9 cellular contexts compared by ENCODE assay signal in genomic region chr6:27669278-27669797, GRCh38.
DNase-seq lines count a peak whose midpoint lies in the region; ATAC-seq, FAIRE-seq and TF ChIP-seq lines count a peak whose summit lies in the region.
"Had no signal": no experiment of that assay in that cellular context is flagged by ENCODE, and none has a peak within 500 bp of the region (broad histone marks: within the 10 kb centered on the region; RNA-seq: fewer than 3 reads in every experiment).

No MANE protein-coding gene starts in this region.

- H3F3A ChIP-seq in PC-3 (ENCODE audit: low read length, unreplicated experiment), result peaks cover 10% of the 10 kb centered on the region

- H3K4me2 ChIP-seq in PC-3 (ENCODE audit: low read length) (peak overlapping the region; percentile 82), endothelial cell of umbilical vein (ENCODE audit: insufficient read depth, low read length) (peak overlapping the region; percentile 15)

- H3K36me3 Mint-ChIP-seq in activated T-cell treated with anti-CD3 and anti-CD28 coated beads, Interleukin-2, amount 50 U/mL, for 72 hours (ENCODE audit: insufficient read depth in 2 of 2), result peaks cover 9 to 11% of the 10 kb centered on the region in 2 donors
- peaks cover 2% of the 10 kb centered on the region for H3K36me3 Mint-ChIP-seq in activated T-cell treated with anti-CD3 and anti-CD28 coated beads, Interleukin-2, amount 50 U/mL, for 4 hours (ENCODE audit: insufficient read depth)

- H3K27me3 Mint-ChIP-seq in activated T-cell treated with anti-CD3 and anti-CD28 coated beads, Interleukin-2, amount 50 U/mL, for 72 hours (ENCODE audit: low read depth), result peaks cover 86% of the 10 kb centered on the region
- H3K27me3 Mint-ChIP-seq in activated T-cell treated with anti-CD3 and anti-CD28 coated beads, Interleukin-2, amount 50 U/mL, for 4 hours (ENCODE audit: low read depth), result peaks cover 87% of the 10 kb centered on the region
- H3K27me3 Mint-ChIP-seq in stimulated activated naive CD8-positive, alpha-beta T cell treated with anti-CD3 and anti-CD28 coated beads, Interleukin-15, amount 100 ng/mL, for 72 hours, result peaks cover 92% of the 10 kb centered on the region

- H2AFZ ChIP-seq in PC-3 (ENCODE audit: low read length), result peak overlapping the region; percentile 82
- H2AFZ ChIP-seq in endothelial cell of umbilical vein (ENCODE audit: low read depth, low read length), result peak overlapping the region; percentile 17

- peak in 1 of 2 donors; percentile 48 for DNase-seq in activated T-cell treated with anti-CD3 and anti-CD28 coated beads, Interleukin-2, amount 50 U/mL, for 72 hours
- DNase-seq in activated T-cell treated with anti-CD3 and anti-CD28 coated beads, Interleukin-2, amount 50 U/mL, for 4 hours, result no peak
- DNase-seq in PC-3 (peak; percentile 56), endothelial cell of umbilical vein (ENCODE audit: low read depth, low spot score) (peak; percentile 21), RCC 7860 (ENCODE audit: low spot score) (no peak), ecto neural progenitor cell (ENCODE audit: low spot score) (no peak)
- peak in 1 of 2 donors; percentile 33 for DNase-seq in stimulated activated naive CD8-positive, alpha-beta T cell treated with anti-CD3 and anti-CD28 coated beads, Interleukin-15, amount 100 ng/mL, for 72 hours

- H3K27ac Mint-ChIP-seq in activated T-cell treated with anti-CD3 and anti-CD28 coated beads, Interleukin-2, amount 50 U/mL, for 72 hours, result peak overlapping the region; percentile 0
- H3K27ac Mint-ChIP-seq in stimulated activated naive CD8-positive, alpha-beta T cell treated with anti-CD3 and anti-CD28 coated beads, Interleukin-15, amount 100 ng/mL, for 72 hours, result no peak overlapping the region

- H3K4me3 ChIP-seq in PC-3 (ENCODE audit: low read length) (peak overlapping the region; percentile 71), endothelial cell of umbilical vein (replicated peaks in 1 of 3; ENCODE audit: insufficient read depth in 1 of 3, low read depth in 1 of 3, low read length in 3 of 3) (peak overlapping the region in 1 of 3 experiments; percentile 6)
- H3K4me3 ChIP-seq: lung had no signal

- peak overlapping the region; percentile 75 for H3K4me3 Mint-ChIP-seq in activated T-cell treated with anti-CD3 and anti-CD28 coated beads, Interleukin-2, amount 50 U/mL, for 72 hours
- no peak overlapping the region for H3K4me3 Mint-ChIP-seq in activated T-cell treated with anti-CD3 and anti-CD28 coated beads, Interleukin-2, amount 50 U/mL, for 4 hours
- H3K4me3 Mint-ChIP-seq in stimulated activated naive CD8-positive, alpha-beta T cell treated with anti-CD3 and anti-CD28 coated beads, Interleukin-15, amount 100 ng/mL, for 72 hours, result peak overlapping the region; percentile 72 to 79

- peak; percentile 49 for FAIRE-seq in endothelial cell of umbilical vein (lab: Jason Lieb, UNC)
- FAIRE-seq in RCC 7860 (lab: Jason Lieb, UNC), result no peak

- H3K36me3 ChIP-seq in PC-3 (ENCODE audit: low read depth, low read length) (no peaks in the 10 kb centered on the region), endothelial cell of umbilical vein (ENCODE audit: control insufficient read depth in 2 of 2, extremely low read depth in 1 of 2, insufficient read depth in 2 of 2, low read length in 2 of 2) (no peaks in the 10 kb centered on the region)

- H3K9me2 ChIP-seq in PC-3 (replicated peaks; ENCODE audit: low read length), result no peaks in the 10 kb centered on the region

- H3K27ac ChIP-seq in PC-3 (ENCODE audit: low read length), result no peak overlapping the region
- H3K27ac ChIP-seq in endothelial cell of umbilical vein (ENCODE audit: insufficient read depth, low read depth, low read length), result no peak overlapping the region

- H3K9me3 ChIP-seq in PC-3 (ENCODE audit: low read length) (no peaks in the 10 kb centered on the region), endothelial cell of umbilical vein (replicated peaks; ENCODE audit: control insufficient read depth, insufficient read depth, low read length) (no peaks in the 10 kb centered on the region)

- POLR2A ChIA-PET in PC-3 (lab: Charles Lee; ENCODE audit: unreplicated experiment), result no interaction called here
- POLR2A ChIA-PET in endothelial cell of umbilical vein (lab: Charles Lee), result no interaction called here

- peak in 1 of 2 donors; percentile 53 for ATAC-seq in activated T-cell treated with anti-CD3 and anti-CD28 coated beads, Interleukin-2, amount 50 U/mL, for 72 hours (replicated peaks in 1 of 2)
- no peak for ATAC-seq in activated T-cell treated with anti-CD3 and anti-CD28 coated beads, Interleukin-2, amount 50 U/mL, for 4 hours
- peak; percentile 4; the same call in 1 of the 2 replicates for ATAC-seq in PC-3
- no peak for ATAC-seq in stimulated activated naive CD8-positive, alpha-beta T cell treated with anti-CD3 and anti-CD28 coated beads, Interleukin-15, amount 100 ng/mL, for 72 hours
- no peak for ATAC-seq in HG02610 (IDR thresholded peaks at IDR 0.05; ENCODE audit: unreplicated experiment)

- no peaks in the 10 kb centered on the region for H3K27me3 ChIP-seq in PC-3 (ENCODE audit: low read length)
- peaks cover 15 to 17% of the 10 kb centered on the region in 2 experiments for H3K27me3 ChIP-seq in endothelial cell of umbilical vein (ENCODE audit: control insufficient read depth in 2 of 2, insufficient read depth in 2 of 2, low read length in 2 of 2)

- peaks cover 58% of the 10 kb centered on the region for H3K4me1 Mint-ChIP-seq in activated T-cell treated with anti-CD3 and anti-CD28 coated beads, Interleukin-2, amount 50 U/mL, for 72 hours (ENCODE audit: low read depth)
- H3K4me1 Mint-ChIP-seq in activated T-cell treated with anti-CD3 and anti-CD28 coated beads, Interleukin-2, amount 50 U/mL, for 4 hours (ENCODE audit: low read depth), result peaks cover 14% of the 10 kb centered on the region
- H3K4me1 Mint-ChIP-seq in stimulated activated naive CD8-positive, alpha-beta T cell treated with anti-CD3 and anti-CD28 coated beads, Interleukin-15, amount 100 ng/mL, for 72 hours, result peaks cover 53% of the 10 kb centered on the region

- H3K79me2 ChIP-seq in PC-3 (ENCODE audit: low read length) (no peaks in the 10 kb centered on the region), endothelial cell of umbilical vein (ENCODE audit: control insufficient read depth, insufficient read depth, low read length) (no peaks in the 10 kb centered on the region)

- TF ChIP-seq CTCF in PC-3 (conservative IDR thresholded peaks at IDR 0.05; ENCODE audit: low read depth, low read length) (no peak), endothelial cell of umbilical vein (IDR thresholded peaks at IDR 0.05; ENCODE audit: extremely low read depth in 1 of 2, insufficient read depth in 1 of 2, low read depth in 1 of 2, low read length in 2 of 2) (no peak)

- dilution Hi-C loops in endothelial cell of umbilical vein (cut with MboI; ENCODE audit: extremely low pct_ligation_motif_present, low sequenced_read_pairs), result no loop called here

- intact Hi-C loops in PC-3 (cut with micrococcal nuclease), result loop anchor here (5.0 kb wide), 1 partner anchor 167 kb away; no protein-coding TSS in a partner anchor
- intact Hi-C loops in endothelial cell of umbilical vein (cut with micrococcal nuclease), result loop anchor here (5.0 kb wide), 3 partner anchors 167 to 492 kb away; no protein-coding TSS in a partner anchor

- H3K4me1 ChIP-seq in PC-3 (ENCODE audit: insufficient read depth, low read length) (peaks cover 15% of the 10 kb centered on the region), endothelial cell of umbilical vein (ENCODE audit: control insufficient read depth, extremely low read depth, insufficient read depth, low read length) (peaks cover 10% of the 10 kb centered on the region)

- BruUV-seq in PC-3 (replicated peaks; lab: Mats Ljungman, UMichigan) (no TSS peak), endothelial cell of umbilical vein (replicated peaks; lab: Mats Ljungman, UMichigan) (no TSS peak)

- H3K9me1 ChIP-seq in endothelial cell of umbilical vein (replicated peaks; ENCODE audit: control insufficient read depth, extremely low read depth, insufficient read depth, low read length), result no peaks in the 10 kb centered on the region

- TF ChIP-seq POLR2A in endothelial cell of umbilical vein (IDR thresholded peaks at IDR 0.05; ENCODE audit: low read depth, low read length), result no peak

- peaks cover 4 to 5% of the 10 kb centered on the region in 2 donors for H3K9me3 Mint-ChIP-seq in activated T-cell treated with anti-CD3 and anti-CD28 coated beads, Interleukin-2, amount 50 U/mL, for 72 hours
- peaks cover 17% of the 10 kb centered on the region for H3K9me3 Mint-ChIP-seq in activated T-cell treated with anti-CD3 and anti-CD28 coated beads, Interleukin-2, amount 50 U/mL, for 4 hours
- peaks cover 5 to 9% of the 10 kb centered on the region in 2 donors for H3K9me3 Mint-ChIP-seq in stimulated activated naive CD8-positive, alpha-beta T cell treated with anti-CD3 and anti-CD28 coated beads, Interleukin-15, amount 100 ng/mL, for 72 hours

- CTCF ChIA-PET in PC-3 (lab: Charles Lee), result no interaction called here
- CTCF ChIA-PET in endothelial cell of umbilical vein (lab: Charles Lee), result interaction anchor here (0.8 to 3.2 kb wide), 6 partner anchors 11 to 357 kb away, joined by 3 to 15 read pairs (median 5); no protein-coding TSS in a partner anchor

- no peaks in the 10 kb centered on the region for H4K20me1 ChIP-seq in PC-3 (ENCODE audit: low read length)
- no peaks in the 10 kb centered on the region for H4K20me1 ChIP-seq in endothelial cell of umbilical vein (replicated peaks; ENCODE audit: control insufficient read depth, extremely low read depth, insufficient read depth, low read length)

- H3K9ac ChIP-seq in PC-3 (ENCODE audit: low read length) (no peak overlapping the region), endothelial cell of umbilical vein (replicated peaks; ENCODE audit: extremely low read depth, insufficient read depth, low read length) (no peak overlapping the region)

TF ChIP-seq in endothelial cell of umbilical vein, 7 proteins besides CTCF, POLR2A, EP300 and RAD21:
- TF ChIP-seq MAX (IDR thresholded peaks at IDR 0.05; ENCODE audit: insufficient read depth, insufficient read length), result no peak
- no peak for TF ChIP-seq EZH2 (IDR thresholded peaks at IDR 0.05; ENCODE audit: borderline replicate concordance, low read depth, low read length, severe bottlenecking)
- TF ChIP-seq GATA2 (IDR thresholded peaks at IDR 0.05; ENCODE audit: insufficient read depth, insufficient read length, low read depth, low read length), result no peak
- TF ChIP-seq JUN (IDR thresholded peaks at IDR 0.05; ENCODE audit: borderline replicate concordance, insufficient read depth, insufficient read length, low read depth), result no peak
- no peak for TF ChIP-seq POLR2AphosphoS5 (IDR thresholded peaks at IDR 0.05; ENCODE audit: insufficient read depth, low read depth, low read length)
- no peak for TF ChIP-seq FOS (IDR thresholded peaks at IDR 0.05; ENCODE audit: borderline replicate concordance, insufficient read depth, low read length)
- no peak for TF ChIP-seq MYC (IDR thresholded peaks at IDR 0.05; ENCODE audit: low read depth, low read length)

Comparison
In these comparisons a context has a peak if more than half of its experiments do, and no peak if none do; other contexts are left out.
1. DNase-seq: peak in PC-3 (single experiment) and endothelial cell of umbilical vein (single experiment); none in activated T-cell treated with anti-CD3 and anti-CD28 coated beads, Interleukin-2, amount 50 U/mL, for 4 hours (single experiment), RCC 7860 (single experiment) and ecto neural progenitor cell (single experiment).